ENCODE assay signal across 8 cellular contexts in the genomic region with DNA sequence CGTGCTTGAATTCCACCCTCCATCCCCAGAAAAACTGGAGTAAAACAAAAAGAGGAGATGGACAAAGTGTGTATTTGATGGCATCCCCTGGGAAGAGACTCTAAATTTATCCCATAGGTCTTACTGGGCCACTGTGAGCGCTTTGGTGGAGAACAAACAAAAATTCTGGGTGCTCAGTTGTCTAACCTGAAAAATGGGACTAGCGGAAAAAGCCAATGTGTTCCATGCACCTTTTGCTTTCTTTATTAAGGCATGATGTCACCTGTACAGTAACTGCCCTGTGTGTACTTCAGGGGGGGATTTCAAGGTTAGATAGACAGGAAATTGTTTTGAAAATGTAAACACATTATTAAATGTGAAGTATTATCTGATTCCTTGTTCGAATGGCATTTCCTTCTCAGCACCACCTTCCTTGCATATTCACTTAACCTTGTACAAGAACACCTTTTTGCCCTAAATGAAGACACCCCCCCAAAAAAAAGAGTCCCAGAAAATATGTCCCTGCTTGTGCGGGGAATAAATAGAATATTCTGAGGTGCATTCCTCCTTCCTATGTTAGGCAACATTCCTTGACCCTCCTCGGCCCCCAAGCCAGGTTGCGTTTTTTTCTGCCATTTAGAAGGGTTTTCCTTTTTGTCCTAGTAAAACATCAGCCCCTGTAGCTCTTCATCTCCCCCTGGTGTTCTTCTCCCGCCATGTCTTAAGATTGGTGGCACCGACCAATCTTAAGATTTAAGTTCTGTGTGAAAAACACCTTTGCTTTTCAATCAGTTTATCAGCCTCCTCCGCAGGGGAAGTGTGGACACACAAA. TPM values are rescaled to one million over a fixed set of nuclear protein-coding genes. Genes with fewer than 3 reads are reported as not detected.
DNase-seq lines count a peak whose midpoint lies in the region; ATAC-seq and TF ChIP-seq lines count a peak whose summit lies in the region.

No MANE protein-coding gene starts in this region.

- H3K36me3 Mint-ChIP-seq in activated CD8-positive, alpha-beta memory T cell treated with anti-CD3 and anti-CD28 coated beads, Interleukin-2, amount 10 ng/mL, durations not matched to agents 7 days and 5 days = no peaks in the 10 kb centered on the region
- no peaks in the 10 kb centered on the region for H3K36me3 Mint-ChIP-seq in naive B cell

- no peak for TF ChIP-seq POLR2A in esophagus muscularis mucosa (IDR thresholded peaks at IDR 0.05; ENCODE audit: low read depth)

- no peak overlapping the region for H3K27ac Mint-ChIP-seq in activated CD8-positive, alpha-beta memory T cell treated with anti-CD3 and anti-CD28 coated beads, Interleukin-2, amount 10 ng/mL, durations not matched to agents 7 days and 5 days
- peak overlapping the region in 1 of 6 donors; percentile 19 for H3K27ac Mint-ChIP-seq in naive B cell

- H3K4me3 ChIP-seq in BE2C (ENCODE audit: low read depth, low read length) (peak overlapping the region; percentile 48), esophagus muscularis mucosa (peak overlapping the region; percentile 50 to 66 (median 56))

- TF ChIP-seq EP300 in esophagus muscularis mucosa (IDR thresholded peaks at IDR 0.05) = no peak

- WGBS in esophagus muscularis mucosa = 42% methylated on average over 10 of the region's 10 CpGs

- no peaks in the 10 kb centered on the region for H3K9me3 Mint-ChIP-seq in activated CD8-positive, alpha-beta memory T cell treated with anti-CD3 and anti-CD28 coated beads, Interleukin-2, amount 10 ng/mL, durations not matched to agents 7 days and 5 days (ENCODE audit: low read depth)
- H3K9me3 Mint-ChIP-seq in naive B cell = no peaks in the 10 kb centered on the region

- peaks cover 14% of the 10 kb centered on the region for H3K4me1 Mint-ChIP-seq in activated CD8-positive, alpha-beta memory T cell treated with anti-CD3 and anti-CD28 coated beads, Interleukin-2, amount 10 ng/mL, durations not matched to agents 7 days and 5 days
- H3K4me1 Mint-ChIP-seq in naive B cell = peaks cover 17 to 19% (median 17%) of the 10 kb centered on the region in 3 donors

- TF ChIP-seq CTCF in BE2C (IDR thresholded peaks at IDR 0.05; ENCODE audit: low read depth, low read length) = peak; percentile 86
- TF ChIP-seq CTCF in esophagus muscularis mucosa (IDR thresholded peaks at IDR 0.05) = peak; percentile 72 to 80 (median 72)

- peaks cover 39% of the 10 kb centered on the region for H3K27me3 ChIP-seq in BE2C
- peaks cover 0 to 22% (median 0%) of the 10 kb centered on the region in 4 donors for H3K27me3 ChIP-seq in esophagus muscularis mucosa

- H3K27ac ChIP-seq in esophagus muscularis mucosa (replicated peaks in 1 of 4) = peak overlapping the region; percentile 53 to 74 (median 66)

- H3K36me3 ChIP-seq in BE2C = no peaks in the 10 kb centered on the region
- no peaks in the 10 kb centered on the region for H3K36me3 ChIP-seq in esophagus muscularis mucosa

- peak; percentile 50 for DNase-seq in BE2C
- DNase-seq in NCI-H748 treated with DMSO at 0.1 percent for 48 hours (lab: John Stamatoyannopoulos, UW) = peak; percentile 38
- peak; percentile 68 for DNase-seq in activated CD8-positive, alpha-beta memory T cell treated with anti-CD3 and anti-CD28 coated beads, Interleukin-2, amount 10 ng/mL, durations not matched to agents 7 days and 5 days
- no peak for DNase-seq in esophagus muscularis mucosa (ENCODE audit: extremely low spot score)
- peak; percentile 38 for DNase-seq in naive B cell
- peak; percentile 49 for DNase-seq in superior temporal gyrus (ENCODE audit: extremely low spot score)
- DNase-seq in NCI-H774 (lab: John Stamatoyannopoulos, UW) = no peak

- peak overlapping the region; percentile 74 for H3K4me3 Mint-ChIP-seq in activated CD8-positive, alpha-beta memory T cell treated with anti-CD3 and anti-CD28 coated beads, Interleukin-2, amount 10 ng/mL, durations not matched to agents 7 days and 5 days
- H3K4me3 Mint-ChIP-seq in naive B cell = peak overlapping the region; percentile 79 to 95 (median 88)

- peaks cover 61% of the 10 kb centered on the region for H3K27me3 Mint-ChIP-seq in activated CD8-positive, alpha-beta memory T cell treated with anti-CD3 and anti-CD28 coated beads, Interleukin-2, amount 10 ng/mL, durations not matched to agents 7 days and 5 days
- peaks cover 35 to 44% (median 42%) of the 10 kb centered on the region in 3 donors for H3K27me3 Mint-ChIP-seq in naive B cell

- H3K4me1 ChIP-seq in BE2C (no peaks in the 10 kb centered on the region), esophagus muscularis mucosa (peaks cover 7 to 25% (median 25%) of the 10 kb centered on the region in 4 donors)

- H3K9me3 ChIP-seq in BE2C (no peaks in the 10 kb centered on the region), esophagus muscularis mucosa (no peaks in the 10 kb centered on the region)

- peak; percentile 44 for ATAC-seq in GM21723 (IDR thresholded peaks at IDR 0.05; ENCODE audit: unreplicated experiment)
- ATAC-seq in activated CD8-positive, alpha-beta memory T cell treated with anti-CD3 and anti-CD28 coated beads, Interleukin-2, amount 10 ng/mL, durations not matched to agents 7 days and 5 days = peak; percentile 63
- ATAC-seq in naive B cell (ENCODE audit: low read depth in 2 of 2) = peak; percentile 41 to 48

- CTCF ChIA-PET in activated CD8-positive, alpha-beta memory T cell treated with anti-CD3 and anti-CD28 coated beads, Interleukin-2, amount 10 ng/mL, durations not matched to agents 7 days and 5 days (lab: Charles Lee) = interaction anchor here (0.6 to 2.1 kb wide), 21 partner anchors 9 to 705 kb away, joined by 3 to 16 read pairs (median 4); no protein-coding TSS in a partner anchor

- intact Hi-C loops in esophagus muscularis mucosa (cut with DNase I) = loop anchor here (2.0 kb wide), 1 partner anchor 316 kb away; no protein-coding TSS in a partner anchor

RNA-seq across cellular contexts. Expression of gene EDN1, which starts 1.1 kb away (rescaled TPM):
- not detected for polyA plus RNA-seq in BE2C (2012; ENCODE audit: insufficient read depth, insufficient read length, low read depth)
- not detected for total RNA-seq in activated CD8-positive, alpha-beta memory T cell treated with anti-CD3 and anti-CD28 coated beads, Interleukin-2, amount 10 ng/mL, durations not matched to agents 7 days and 5 days
- total RNA-seq in esophagus muscularis mucosa = 10 to 100 TPM in 3 of 4 donors, 1 to 10 TPM in 1; 5.4 to 29.1 (median 23.0) TPM
- under 1 TPM in 3 of 6 donors, not detected in 3; 0.13 to 0.27 (median 0.16) TPM for polyA plus RNA-seq in naive B cell (ENCODE audit: low read depth in 6 of 6)

Comparison
In these comparisons a context has a peak if more than half of its experiments do, and no peak if none do; other contexts are left out.
1. DNase-seq: peak in BE2C (single experiment), NCI-H748 treated with DMSO at 0.1 percent for 48 hours (single experiment), activated CD8-positive, alpha-beta memory T cell treated with anti-CD3 and anti-CD28 coated beads, Interleukin-2, amount 10 ng/mL, durations not matched to agents 7 days and 5 days (single experiment), naive B cell (single experiment) and superior temporal gyrus (single experiment); none in esophagus muscularis mucosa (single experiment) and NCI-H774 (single experiment).
2. RNA of gene EDN1, which starts 1.1 kb away (total RNA-seq): 5.4 to 29.1 TPM in esophagus muscularis mucosa; not detected in activated CD8-positive, alpha-beta memory T cell treated with anti-CD3 and anti-CD28 coated beads, Interleukin-2, amount 10 ng/mL, durations not matched to agents 7 days and 5 days; every median in the first group is over 4 times any median in the second.
3. Peak in every context shown above with its lines, with median percentiles within 50 percentile points of each other: ATAC-seq.